In the genomic region with DNA sequence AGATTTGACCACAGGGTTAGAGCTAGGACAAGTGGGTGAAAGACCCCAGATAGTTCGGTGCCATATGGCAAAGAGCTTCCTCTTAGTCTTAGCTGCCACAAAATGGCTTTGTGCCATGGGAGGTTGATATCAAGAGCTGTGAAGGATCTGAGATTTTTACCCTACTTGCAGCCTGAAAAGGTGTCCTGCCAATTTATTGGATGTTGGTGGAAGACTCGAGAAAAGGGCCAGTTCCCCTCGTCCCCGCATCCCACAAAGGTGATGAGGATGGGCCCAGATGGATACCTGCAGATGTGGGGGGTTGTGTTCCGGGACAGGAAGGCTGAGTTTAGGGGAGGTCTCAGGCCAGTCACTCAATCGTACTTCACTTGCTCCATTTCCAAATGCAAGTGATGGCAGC, we compare ENCODE assay signal across 33 cellular contexts. TPM values are rescaled to one million over a fixed set of nuclear protein-coding genes. Genes with fewer than 3 reads are reported as not detected.
DNase-seq lines count a peak whose midpoint lies in the region; ATAC-seq lines count a peak whose summit lies in the region.
"Had no signal": no experiment of that assay in that cellular context is flagged by ENCODE, and none has a peak within 500 bp of the region (broad histone marks: within the 10 kb centered on the region; RNA-seq: fewer than 3 reads in every experiment).

No MANE protein-coding gene starts in this region.

- peak overlapping the region; percentile 42 for H3K27ac Mint-ChIP-seq in activated naive CD4-positive, alpha-beta T cell treated with anti-CD3 and anti-CD28 coated beads, Interleukin-2, amount 50 U/mL, for 24 hours
- H3K27ac Mint-ChIP-seq in activated naive CD4-positive, alpha-beta T cell treated with anti-CD3 and anti-CD28 coated beads for 36 hours: no peak overlapping the region
- peak overlapping the region; percentile 69 for H3K27ac Mint-ChIP-seq in activated T-helper 17 cell treated with anti-CD3 and anti-CD28 coated beads, Interleukin-2, amount 50 U/mL, for 72 hours
- peak overlapping the region; percentile 72 for H3K27ac Mint-ChIP-seq in memory B cell
- H3K27ac Mint-ChIP-seq: activated CD8-positive, alpha-beta memory T cell treated with anti-CD3 and anti-CD28 coated beads, Interleukin-2, amount 10 ng/mL, durations not matched to agents 7 days and 5 days; activated naive CD4-positive, alpha-beta T cell treated with anti-CD3 and anti-CD28 coated beads, Interleukin-2, amount 10 ng/mL, durations not matched to agents 7 days and 5 days; B cell had no signal

- H3K4me1 Mint-ChIP-seq in activated naive CD4-positive, alpha-beta T cell treated with anti-CD3 and anti-CD28 coated beads, Interleukin-2, amount 50 U/mL, for 24 hours: peaks cover 49% of the 10 kb centered on the region
- peaks cover 40% of the 10 kb centered on the region for H3K4me1 Mint-ChIP-seq in activated naive CD4-positive, alpha-beta T cell treated with anti-CD3 and anti-CD28 coated beads for 36 hours (ENCODE audit: low read depth)
- H3K4me1 Mint-ChIP-seq in activated T-helper 17 cell treated with anti-CD3 and anti-CD28 coated beads, Interleukin-2, amount 50 U/mL, for 72 hours: peaks cover 31% of the 10 kb centered on the region
- H3K4me1 Mint-ChIP-seq in memory B cell: peaks cover 27% of the 10 kb centered on the region

- intact Hi-C loops in activated naive CD4-positive, alpha-beta T cell treated with anti-CD3 and anti-CD28 coated beads for 36 hours (cut with micrococcal nuclease): no loop called here

- no peak for ATAC-seq in activated T-helper 17 cell treated with anti-CD3 and anti-CD28 coated beads, Interleukin-2, amount 50 U/mL, for 72 hours (replicated peaks)
- ATAC-seq in memory B cell (ENCODE audit: low read depth) (no peak), GM21825 (IDR thresholded peaks at IDR 0.05; ENCODE audit: unreplicated experiment) (no peak)
- ATAC-seq: activated CD8-positive, alpha-beta memory T cell treated with anti-CD3 and anti-CD28 coated beads, Interleukin-2, amount 10 ng/mL, durations not matched to agents 7 days and 5 days; body of pancreas; gastroesophageal sphincter; left cardiac atrium; pancreas; SK-N-SH treated with all-trans-retinoic acid at 6 μM for 48 hours had no signal

- no peaks in the 10 kb centered on the region for H3K9me3 Mint-ChIP-seq in activated naive CD4-positive, alpha-beta T cell treated with anti-CD3 and anti-CD28 coated beads, Interleukin-2, amount 50 U/mL, for 24 hours
- no peaks in the 10 kb centered on the region for H3K9me3 Mint-ChIP-seq in activated naive CD4-positive, alpha-beta T cell treated with anti-CD3 and anti-CD28 coated beads for 36 hours
- H3K9me3 Mint-ChIP-seq in activated T-helper 17 cell treated with anti-CD3 and anti-CD28 coated beads, Interleukin-2, amount 50 U/mL, for 72 hours: no peaks in the 10 kb centered on the region
- no peaks in the 10 kb centered on the region for H3K9me3 Mint-ChIP-seq in memory B cell
- H3K9me3 Mint-ChIP-seq: activated naive CD4-positive, alpha-beta T cell treated with anti-CD3 and anti-CD28 coated beads, Interleukin-2, amount 10 ng/mL, durations not matched to agents 7 days and 5 days; nephron progenitor cell had no signal

- H3K27me3 Mint-ChIP-seq in activated naive CD4-positive, alpha-beta T cell treated with anti-CD3 and anti-CD28 coated beads, Interleukin-2, amount 50 U/mL, for 24 hours: no peaks in the 10 kb centered on the region
- H3K27me3 Mint-ChIP-seq in activated naive CD4-positive, alpha-beta T cell treated with anti-CD3 and anti-CD28 coated beads for 36 hours (ENCODE audit: low read depth): no peaks in the 10 kb centered on the region
- H3K27me3 Mint-ChIP-seq in activated T-helper 17 cell treated with anti-CD3 and anti-CD28 coated beads, Interleukin-2, amount 50 U/mL, for 72 hours: no peaks in the 10 kb centered on the region
- no peaks in the 10 kb centered on the region for H3K27me3 Mint-ChIP-seq in memory B cell
- H3K27me3 Mint-ChIP-seq: activated CD8-positive, alpha-beta memory T cell treated with anti-CD3 and anti-CD28 coated beads, Interleukin-2, amount 10 ng/mL, durations not matched to agents 7 days and 5 days; activated naive CD4-positive, alpha-beta T cell treated with anti-CD3 and anti-CD28 coated beads, Interleukin-2, amount 10 ng/mL, durations not matched to agents 7 days and 5 days; B cell had no signal

- H3K4me3 Mint-ChIP-seq in activated naive CD4-positive, alpha-beta T cell treated with anti-CD3 and anti-CD28 coated beads, Interleukin-2, amount 50 U/mL, for 24 hours: no peak overlapping the region
- H3K4me3 Mint-ChIP-seq in activated naive CD4-positive, alpha-beta T cell treated with anti-CD3 and anti-CD28 coated beads for 36 hours: no peak overlapping the region
- no peak overlapping the region for H3K4me3 Mint-ChIP-seq in activated T-helper 17 cell treated with anti-CD3 and anti-CD28 coated beads, Interleukin-2, amount 50 U/mL, for 72 hours
- H3K4me3 Mint-ChIP-seq in memory B cell: no peak overlapping the region
- H3K4me3 Mint-ChIP-seq: activated CD8-positive, alpha-beta memory T cell treated with anti-CD3 and anti-CD28 coated beads, Interleukin-2, amount 10 ng/mL, durations not matched to agents 7 days and 5 days; activated naive CD4-positive, alpha-beta T cell treated with anti-CD3 and anti-CD28 coated beads, Interleukin-2, amount 10 ng/mL, durations not matched to agents 7 days and 5 days; B cell; nephron progenitor cell had no signal

- no peak for DNase-seq in activated naive CD4-positive, alpha-beta T cell treated with anti-CD3 and anti-CD28 coated beads for 36 hours
- DNase-seq in memory B cell (ENCODE audit: low spot score in 2 of 2) (no peak), GM03348 (ENCODE audit: low spot score) (no peak), iPS-NIHi7 (ENCODE audit: extremely low spot score) (no peak)
- DNase-seq: activated CD4-positive, CD25-positive, alpha-beta regulatory T cell treated with anti-CD3 and anti-CD28 coated beads, Interleukin-2, amount 50 U/mL, for 72 hours; activated CD8-positive, alpha-beta memory T cell treated with anti-CD3 and anti-CD28 coated beads, Interleukin-2, amount 10 ng/mL, durations not matched to agents 7 days and 5 days; activated naive CD4-positive, alpha-beta T cell treated with anti-CD3 and anti-CD28 coated beads, Interleukin-2, amount 10 ng/mL, durations not matched to agents 7 days and 5 days; activated T-cell treated with anti-CD3 and anti-CD28 coated beads, Interleukin-2, amount 50 U/mL, for 48 hours; body of pancreas; COR-L47; DMS53; dorsolateral prefrontal cortex; hippocampal formation; left cardiac atrium; MV-4-11; NCI-H1436 treated with DMSO at 0.1 percent for 48 hours; NCI-H226; nephron progenitor cell; pancreas; retina; Right ventricle myocardium superior; stimulated activated naive CD4-positive, alpha-beta T cell; T-helper 2 cell; testis had no signal

- CTCF ChIA-PET in activated naive CD4-positive, alpha-beta T cell treated with anti-CD3 and anti-CD28 coated beads for 36 hours (lab: Charles Lee): interaction anchor here (1.0 kb wide), 1 partner anchor 26 kb away, joined by 5 read pairs; a partner anchor contains a TSS

- H3K36me3 Mint-ChIP-seq in activated naive CD4-positive, alpha-beta T cell treated with anti-CD3 and anti-CD28 coated beads, Interleukin-2, amount 50 U/mL, for 24 hours: peaks cover 7% of the 10 kb centered on the region
- H3K36me3 Mint-ChIP-seq in activated naive CD4-positive, alpha-beta T cell treated with anti-CD3 and anti-CD28 coated beads for 36 hours (ENCODE audit: low read depth): peaks cover 2% of the 10 kb centered on the region
- H3K36me3 Mint-ChIP-seq in activated T-helper 17 cell treated with anti-CD3 and anti-CD28 coated beads, Interleukin-2, amount 50 U/mL, for 72 hours (ENCODE audit: low read depth): peaks cover 43% of the 10 kb centered on the region
- peaks cover 9% of the 10 kb centered on the region for H3K36me3 Mint-ChIP-seq in memory B cell

RNA-seq across cellular contexts. Expression of a gene that starts 27.2 kb away (rescaled TPM):
- 10 to 100 TPM; 50.3 to 53.2 TPM for total RNA-seq in activated naive CD4-positive, alpha-beta T cell treated with anti-CD3 and anti-CD28 coated beads for 36 hours
- 10 to 100 TPM; 28.9 to 56.6 TPM for total RNA-seq in activated T-helper 17 cell treated with anti-CD3 and anti-CD28 coated beads, Interleukin-2, amount 50 U/mL, for 72 hours

RNA-seq across cellular contexts. Expression of a gene that starts 30.0 kb away (rescaled TPM):
- total RNA-seq in activated naive CD4-positive, alpha-beta T cell treated with anti-CD3 and anti-CD28 coated beads for 36 hours: under 1 TPM; 0.19 to 0.30 TPM
- total RNA-seq in activated T-helper 17 cell treated with anti-CD3 and anti-CD28 coated beads, Interleukin-2, amount 50 U/mL, for 72 hours: under 1 TPM; 0.29 to 0.37 TPM
- total RNA-seq: G401, mononuclear cell, skeletal muscle tissue had no signal

RNA-seq across cellular contexts. Expression of a gene that starts 35.1 kb away (rescaled TPM):
- total RNA-seq in activated naive CD4-positive, alpha-beta T cell treated with anti-CD3 and anti-CD28 coated beads for 36 hours: 10 to 100 TPM; 49.1 to 50.1 TPM
- total RNA-seq in activated T-helper 17 cell treated with anti-CD3 and anti-CD28 coated beads, Interleukin-2, amount 50 U/mL, for 72 hours: 10 to 100 TPM; 36.6 to 78.9 TPM

RNA-seq across cellular contexts. Expression of a gene that starts 39.5 kb away (rescaled TPM):
- total RNA-seq in activated naive CD4-positive, alpha-beta T cell treated with anti-CD3 and anti-CD28 coated beads for 36 hours: 10 to 100 TPM; 21.7 to 22.3 TPM
- total RNA-seq in activated T-helper 17 cell treated with anti-CD3 and anti-CD28 coated beads, Interleukin-2, amount 50 U/mL, for 72 hours: 10 to 100 TPM; 15.3 to 48.5 TPM

RNA-seq across cellular contexts. Expression of a gene that starts 51.3 kb away (rescaled TPM):
- under 1 TPM in 1 of 2 experiments, not detected in 1; 0.44 TPM for total RNA-seq in activated naive CD4-positive, alpha-beta T cell treated with anti-CD3 and anti-CD28 coated beads for 36 hours
- under 1 TPM; 0.06 to 0.19 TPM for total RNA-seq in activated T-helper 17 cell treated with anti-CD3 and anti-CD28 coated beads, Interleukin-2, amount 50 U/mL, for 72 hours
- total RNA-seq: Right ventricle myocardium superior, skeletal muscle tissue had no signal
